ENCODE assay signal across 21 cellular contexts in the genomic region with DNA sequence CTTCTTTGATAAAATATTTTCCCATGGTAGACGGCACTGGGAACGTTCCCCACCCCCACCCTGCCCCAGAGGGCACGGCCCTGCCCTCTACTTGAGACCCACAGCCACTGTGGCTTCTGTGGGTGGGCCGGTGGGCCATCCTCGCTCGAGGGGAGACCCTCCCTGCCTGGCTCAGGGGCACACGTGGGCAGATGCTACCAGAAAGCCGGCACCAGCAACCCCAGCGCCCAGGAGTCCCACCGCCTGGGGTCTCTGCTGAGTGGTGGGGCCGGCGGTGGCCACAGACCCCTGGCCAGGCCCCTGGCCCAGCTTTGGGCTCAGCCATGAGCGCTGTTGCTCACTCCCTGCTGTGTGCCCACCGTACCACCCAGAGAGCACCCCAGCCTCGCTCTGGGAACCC. TPM values are rescaled to one million over a fixed set of nuclear protein-coding genes. Genes with fewer than 3 reads are reported as not detected.
DNase-seq lines count a peak whose midpoint lies in the region; ATAC-seq and TF ChIP-seq lines count a peak whose summit lies in the region.
"Had no signal": no experiment of that assay in that cellular context is flagged by ENCODE, and none has a peak within 500 bp of the region (broad histone marks: within the 10 kb centered on the region; RNA-seq: fewer than 3 reads in every experiment).

No MANE protein-coding gene starts in this region.

- H2AFZ ChIP-seq in osteoblast (ENCODE audit: low read length): no peak overlapping the region

- intact Hi-C loops in breast epithelium (cut with DNase I; ENCODE audit: low total_unique reads): no loop called here
- intact Hi-C loops in MCF 10A (cut with micrococcal nuclease): no loop called here
- intact Hi-C loops in esophagus muscularis mucosa (cut with DNase I): no loop called here

- no peak for TF ChIP-seq CTCF in breast epithelium (IDR thresholded peaks at IDR 0.05)
- no peak for TF ChIP-seq CTCF in MCF 10A (IDR thresholded peaks at IDR 0.05; ENCODE audit: unreplicated experiment)
- TF ChIP-seq CTCF in esophagus muscularis mucosa (IDR thresholded peaks at IDR 0.05): no peak
- TF ChIP-seq CTCF in osteoblast (IDR thresholded peaks at IDR 0.05; ENCODE audit: extremely low read depth, low read depth, low read length): no peak

- H3K4me1 Mint-ChIP-seq in MCF 10A (ENCODE audit: insufficient read depth, unreplicated experiment): no peaks in the 10 kb centered on the region

- no peaks in the 10 kb centered on the region for H3K27me3 Mint-ChIP-seq in MCF 10A (ENCODE audit: insufficient read depth, unreplicated experiment)
- H3K27me3 Mint-ChIP-seq: CD4-positive, CD25-positive, alpha-beta regulatory T cell had no signal

- H3K27ac Mint-ChIP-seq in MCF 10A (ENCODE audit: low read depth, unreplicated experiment): no peak overlapping the region
- H3K27ac Mint-ChIP-seq: activated CD4-positive, alpha-beta T cell treated with anti-CD3 and anti-CD28 coated beads, Interleukin-2, amount 10 ng/mL, durations not matched to agents 24 days and 14 days; CD4-positive, CD25-positive, alpha-beta regulatory T cell; mesothelial cell of epicardium had no signal

- no peak for ATAC-seq in GM19395 (IDR thresholded peaks at IDR 0.05; ENCODE audit: unreplicated experiment)
- ATAC-seq: PC-3 had no signal

- no peak overlapping the region for H3K4me3 Mint-ChIP-seq in MCF 10A (ENCODE audit: unreplicated experiment)
- H3K4me3 Mint-ChIP-seq: activated CD4-positive, alpha-beta T cell treated with anti-CD3 and anti-CD28 coated beads, Interleukin-2, amount 10 ng/mL, durations not matched to agents 24 days and 14 days; mesothelial cell of epicardium had no signal

- H3K9me3 ChIP-seq in breast epithelium (no peaks in the 10 kb centered on the region), esophagus muscularis mucosa (no peaks in the 10 kb centered on the region), osteoblast (ENCODE audit: low read depth, low read length) (no peaks in the 10 kb centered on the region)
- H3K9me3 ChIP-seq: ascending aorta, colonic mucosa, neutrophil had no signal

- no peak for TF ChIP-seq EP300 in esophagus muscularis mucosa (IDR thresholded peaks at IDR 0.05)

- H4K20me1 ChIP-seq in osteoblast (ENCODE audit: insufficient read depth, low read length): peaks cover 3% of the 10 kb centered on the region

- no peaks in the 10 kb centered on the region for H3K27me3 ChIP-seq in breast epithelium
- peaks cover 8 to 37% (median 20%) of the 10 kb centered on the region in 4 donors for H3K27me3 ChIP-seq in esophagus muscularis mucosa
- H3K27me3 ChIP-seq in osteoblast (ENCODE audit: insufficient read depth, low read length): no peaks in the 10 kb centered on the region

- POLR2A ChIA-PET in MCF 10A (lab: Yijun Ruan, JAX): no interaction called here

- H3K36me3 ChIP-seq in breast epithelium (no peaks in the 10 kb centered on the region), esophagus muscularis mucosa (peaks cover 0 to 6% (median 0%) of the 10 kb centered on the region in 4 donors), osteoblast (ENCODE audit: insufficient read depth, low read length) (no peaks in the 10 kb centered on the region)
- H3K36me3 ChIP-seq: ascending aorta, colonic mucosa, neutrophil had no signal

- H3K4me1 ChIP-seq in breast epithelium (peaks cover 0 to 7% of the 10 kb centered on the region in 2 donors), esophagus muscularis mucosa (peaks cover 43 to 59% (median 53%) of the 10 kb centered on the region in 4 donors), osteoblast (ENCODE audit: insufficient read depth, low read length) (no peaks in the 10 kb centered on the region)

- H3K27ac ChIP-seq in breast epithelium: peak overlapping the region; percentile 8 to 45
- peak overlapping the region; percentile 48 to 57 (median 52) for H3K27ac ChIP-seq in esophagus muscularis mucosa (replicated peaks in 1 of 4)
- no peak overlapping the region for H3K27ac ChIP-seq in osteoblast (ENCODE audit: low read depth, low read length)
- H3K27ac ChIP-seq: colonic mucosa, neutrophil had no signal

- TF ChIP-seq POLR2A in breast epithelium (IDR thresholded peaks at IDR 0.05): no peak
- no peak for TF ChIP-seq POLR2A in esophagus muscularis mucosa (IDR thresholded peaks at IDR 0.05; ENCODE audit: low read depth)

- H3K4me2 ChIP-seq in osteoblast (ENCODE audit: insufficient read depth, low read length): no peak overlapping the region

- H3K79me2 ChIP-seq in osteoblast (ENCODE audit: insufficient read depth, low read length): no peaks in the 10 kb centered on the region

- 80% methylated on average over 7 of the region's 15 CpGs for WGBS in esophagus muscularis mucosa

- no peaks in the 10 kb centered on the region for H3K9me3 Mint-ChIP-seq in MCF 10A (ENCODE audit: unreplicated experiment)
- H3K9me3 Mint-ChIP-seq: activated CD4-positive, alpha-beta T cell treated with anti-CD3 and anti-CD28 coated beads, Interleukin-2, amount 10 ng/mL, durations not matched to agents 24 days and 14 days; CD4-positive, CD25-positive, alpha-beta regulatory T cell; mesothelial cell of epicardium had no signal

- H3K4me3 ChIP-seq in breast epithelium: peak overlapping the region in 1 of 3 donors; percentile 4
- no peak overlapping the region for H3K4me3 ChIP-seq in esophagus muscularis mucosa
- no peak overlapping the region for H3K4me3 ChIP-seq in osteoblast (ENCODE audit: insufficient read depth, low read length)
- H3K4me3 ChIP-seq: colonic mucosa had no signal

- H3K36me3 Mint-ChIP-seq in MCF 10A (ENCODE audit: insufficient read depth, unreplicated experiment): no peaks in the 10 kb centered on the region
- H3K36me3 Mint-ChIP-seq: CD4-positive, CD25-positive, alpha-beta regulatory T cell; mesothelial cell of epicardium had no signal

- DNase-seq in breast epithelium (ENCODE audit: low spot score in 2 of 2) (no peak), MCF 10A (ENCODE audit: unreplicated experiment) (no peak), esophagus muscularis mucosa (ENCODE audit: extremely low spot score) (no peak), osteoblast (ENCODE audit: insufficient read length, low spot score, missing footprints) (peak; percentile 92), ureter (ENCODE audit: low spot score) (peak; percentile 44), globus pallidus (ENCODE audit: low spot score) (no peak), EL (no peak)
- DNase-seq: activated CD4-positive, alpha-beta T cell treated with anti-CD3 and anti-CD28 coated beads, Interleukin-2, amount 10 ng/mL, durations not matched to agents 24 days and 14 days; CD4-positive, CD25-positive, alpha-beta regulatory T cell; colonic mucosa; DMS79; HCEC 1CT; Karpas-422; NCI-H1417; NCI-H2171 treated with DMSO at 0.1 percent for 48 hours; PC-3; T1000 had no signal

- BruUV-seq in MCF 10A (replicated peaks; lab: Mats Ljungman, UMichigan): no TSS peak

- CTCF ChIA-PET in MCF 10A (lab: Yijun Ruan, JAX): interaction anchor here (1.1 kb wide), 1 partner anchor 126 kb away, joined by 5 read pairs; no protein-coding TSS in a partner anchor

RNA-seq across cellular contexts. Expression of a gene that starts 16.5 kb away (rescaled TPM):
- total RNA-seq in breast epithelium (1 to 10 TPM; 2.1 to 6.9 (median 3.5) TPM), MCF 10A (2022) (1.4 and 2.2 TPM in 2 replicates), esophagus muscularis mucosa (10 to 100 TPM in 1 of 4 donors, 1 to 10 TPM in 3; 2.9 to 10.3 (median 7.2) TPM), osteoblast (under 0.01 TPM in 2 replicates), ureter (7.1 TPM)

RNA-seq across cellular contexts. Expression of a gene that starts 41.0 kb away (rescaled TPM):
- total RNA-seq in breast epithelium (1 to 10 TPM; 2.9 to 5.4 (median 3.7) TPM), MCF 10A (2022) (20.6 and 21.9 TPM in 2 replicates), esophagus muscularis mucosa (1 to 10 TPM; 5.0 to 9.2 (median 7.3) TPM), osteoblast (0.29 and 2.5 TPM in 2 replicates), ureter (15.4 TPM)

Comparison
In these comparisons a context has a peak if more than half of its experiments do, and no peak if none do; other contexts are left out.
1. DNase-seq: peak in osteoblast (single experiment) and ureter (single experiment); none in breast epithelium (0 of 2), MCF 10A (single experiment), esophagus muscularis mucosa (single experiment), globus pallidus (single experiment) and EL (single experiment).